Comparison of ENCODE assay signal across 4 cellular contexts in genomic region chr1:31587328-31587699, GRCh38. TPM values are rescaled to one million over a fixed set of nuclear protein-coding genes. Genes with fewer than 3 reads are reported as not detected.
"Had no signal": no experiment of that assay in that cellular context is flagged by ENCODE, and none has a peak within 500 bp of the region (broad histone marks: within the 10 kb centered on the region; RNA-seq: fewer than 3 reads in every experiment).

No MANE protein-coding gene starts in this region.

RNA-seq across cellular contexts. Expression of gene TINAGL1, which starts 11.0 kb away (rescaled TPM):
- total RNA-seq: activated CD8-positive, alpha-beta memory T cell treated with anti-CD3 and anti-CD28 coated beads, Interleukin-2, amount 10 ng/mL, durations not matched to agents 7 days and 5 days had no signal
- polyA plus RNA-seq: immature natural killer cell had no signal

RNA-seq across cellular contexts. Expression of gene HCRTR1, which starts 30.2 kb away (rescaled TPM):
- total RNA-seq: activated CD8-positive, alpha-beta memory T cell treated with anti-CD3 and anti-CD28 coated beads, Interleukin-2, amount 10 ng/mL, durations not matched to agents 7 days and 5 days; right lobe of liver; SJSA1 had no signal
- polyA plus RNA-seq: immature natural killer cell had no signal
